Comparison of ENCODE assay signal across 24 cellular contexts in genomic region chr6:87180105-87180504, GRCh38. TPM values are rescaled to one million over a fixed set of nuclear protein-coding genes. Genes with fewer than 3 reads are reported as not detected.
A peak's percentile ranks its signal among the peaks of the same experiment; 100 is the strongest.
DNase-seq lines count a peak whose midpoint lies in the region; ATAC-seq lines count a peak whose summit lies in the region.
"Had no signal": no experiment of that assay in that cellular context is flagged by ENCODE, and none has a peak within 500 bp of the region (broad histone marks: within the 10 kb centered on the region; RNA-seq: fewer than 3 reads in every experiment).

No MANE protein-coding gene starts in this region.

- intact Hi-C loops in activated CD4-positive, alpha-beta T cell treated with anti-CD3 and anti-CD28 coated beads, Interleukin-2, amount 10 ng/mL, durations not matched to agents 24 days and 14 days (cut with micrococcal nuclease) = no loop called here
- intact Hi-C loops in activated T-helper 2 cell treated with anti-CD3 and anti-CD28 coated beads, Interferon-gamma antibody, Interleukin-2, Interleukin-4, amounts not matched to agents 10 μg/mL and 5 μg/mL and 100 μg/mL, durations not matched to agents 14 hours and 24 hours and 36 hours (cut with micrococcal nuclease) = no loop called here

- peak overlapping the region; percentile 87 for H3K27ac Mint-ChIP-seq in activated CD4-positive, alpha-beta T cell treated with anti-CD3 and anti-CD28 coated beads, Interleukin-2, amount 10 ng/mL, durations not matched to agents 24 days and 14 days
- H3K27ac Mint-ChIP-seq in activated T-helper 2 cell treated with anti-CD3 and anti-CD28 coated beads, Interferon-gamma antibody, Interleukin-2, Interleukin-4, amounts not matched to agents 10 μg/mL and 5 μg/mL and 100 μg/mL, durations not matched to agents 14 hours and 24 hours and 36 hours = peak overlapping the region; percentile 29
- peak overlapping the region; percentile 33 for H3K27ac Mint-ChIP-seq in memory B cell
- H3K27ac Mint-ChIP-seq: dendritic cell treated with granulocyte-macrophage colony-stimulating factor and Interleukin-4, amounts not matched to agents 40 ng/mL and 50 ng/mL, for 4 days had no signal

- no peaks in the 10 kb centered on the region for H3K27me3 Mint-ChIP-seq in activated CD4-positive, alpha-beta T cell treated with anti-CD3 and anti-CD28 coated beads, Interleukin-2, amount 10 ng/mL, durations not matched to agents 24 days and 14 days
- H3K27me3 Mint-ChIP-seq in activated T-helper 2 cell treated with anti-CD3 and anti-CD28 coated beads, Interferon-gamma antibody, Interleukin-2, Interleukin-4, amounts not matched to agents 10 μg/mL and 5 μg/mL and 100 μg/mL, durations not matched to agents 14 hours and 24 hours and 36 hours (ENCODE audit: low read depth) = no peaks in the 10 kb centered on the region
- H3K27me3 Mint-ChIP-seq in memory B cell = no peaks in the 10 kb centered on the region
- H3K27me3 Mint-ChIP-seq: dendritic cell treated with granulocyte-macrophage colony-stimulating factor and Interleukin-4, amounts not matched to agents 40 ng/mL and 50 ng/mL, for 4 days; naive thymus-derived CD4-positive, alpha-beta T cell had no signal

- DNase-seq in activated CD4-positive, alpha-beta T cell treated with anti-CD3 and anti-CD28 coated beads, Interleukin-2, amount 10 ng/mL, durations not matched to agents 24 days and 14 days = no peak
- no peak for DNase-seq in activated CD4-positive, alpha-beta T cell treated with anti-CD3 and anti-CD28 coated beads for 4 hours
- no peak for DNase-seq in activated T-helper 2 cell treated with anti-CD3 and anti-CD28 coated beads, Interferon-gamma antibody, Interleukin-2, Interleukin-4, amounts not matched to agents 10 μg/mL and 5 μg/mL and 100 μg/mL, durations not matched to agents 14 hours and 24 hours and 36 hours (ENCODE audit: low spot score)
- DNase-seq in memory B cell (ENCODE audit: low spot score in 2 of 2) = no peak
- no peak for DNase-seq in RPMI8226
- DNase-seq in NCI-H69 (lab: John Stamatoyannopoulos, UW) = no peak
- no peak for DNase-seq in mesenteric fat pad (ENCODE audit: low spot score)
- DNase-seq: activated CD4-positive, alpha-beta T cell treated with anti-CD3 and anti-CD28 coated beads, Interleukin-2, amount 50 U/mL, for 4 hours; adrenal gland; BE2C; EL; foreskin keratinocyte; kidney glomerular epithelial cell; MV-4-11; naive thymus-derived CD4-positive, alpha-beta T cell; NCI-H2029; NCI-H345; PC-3; posterior cingulate gyrus; SHP77 treated with DMSO at 0.1 percent for 48 hours; sigmoid colon; testis had no signal

- H3K4me3 Mint-ChIP-seq in activated CD4-positive, alpha-beta T cell treated with anti-CD3 and anti-CD28 coated beads, Interleukin-2, amount 10 ng/mL, durations not matched to agents 24 days and 14 days = no peak overlapping the region
- no peak overlapping the region for H3K4me3 Mint-ChIP-seq in activated T-helper 2 cell treated with anti-CD3 and anti-CD28 coated beads, Interferon-gamma antibody, Interleukin-2, Interleukin-4, amounts not matched to agents 10 μg/mL and 5 μg/mL and 100 μg/mL, durations not matched to agents 14 hours and 24 hours and 36 hours (ENCODE audit: low read depth)
- no peak overlapping the region for H3K4me3 Mint-ChIP-seq in memory B cell
- H3K4me3 Mint-ChIP-seq: dendritic cell treated with granulocyte-macrophage colony-stimulating factor and Interleukin-4, amounts not matched to agents 40 ng/mL and 50 ng/mL, for 4 days had no signal

- H3K9me3 Mint-ChIP-seq in activated CD4-positive, alpha-beta T cell treated with anti-CD3 and anti-CD28 coated beads, Interleukin-2, amount 10 ng/mL, durations not matched to agents 24 days and 14 days = peaks cover 10% of the 10 kb centered on the region
- H3K9me3 Mint-ChIP-seq in activated T-helper 2 cell treated with anti-CD3 and anti-CD28 coated beads, Interferon-gamma antibody, Interleukin-2, Interleukin-4, amounts not matched to agents 10 μg/mL and 5 μg/mL and 100 μg/mL, durations not matched to agents 14 hours and 24 hours and 36 hours = peaks cover 3% of the 10 kb centered on the region
- no peaks in the 10 kb centered on the region for H3K9me3 Mint-ChIP-seq in memory B cell
- H3K9me3 Mint-ChIP-seq: dendritic cell treated with granulocyte-macrophage colony-stimulating factor and Interleukin-4, amounts not matched to agents 40 ng/mL and 50 ng/mL, for 4 days; naive thymus-derived CD4-positive, alpha-beta T cell had no signal

- peak; percentile 47 for ATAC-seq in GM19455 (IDR thresholded peaks at IDR 0.05; ENCODE audit: unreplicated experiment)
- no peak for ATAC-seq in memory B cell (ENCODE audit: low read depth)
- ATAC-seq: foreskin keratinocyte; naive thymus-derived CD4-positive, alpha-beta T cell; PC-3 had no signal

- peaks cover 69% of the 10 kb centered on the region for H3K36me3 Mint-ChIP-seq in activated CD4-positive, alpha-beta T cell treated with anti-CD3 and anti-CD28 coated beads, Interleukin-2, amount 10 ng/mL, durations not matched to agents 24 days and 14 days (ENCODE audit: low read depth)
- peaks cover 82% of the 10 kb centered on the region for H3K36me3 Mint-ChIP-seq in activated T-helper 2 cell treated with anti-CD3 and anti-CD28 coated beads, Interferon-gamma antibody, Interleukin-2, Interleukin-4, amounts not matched to agents 10 μg/mL and 5 μg/mL and 100 μg/mL, durations not matched to agents 14 hours and 24 hours and 36 hours (ENCODE audit: low read depth)
- H3K36me3 Mint-ChIP-seq in memory B cell = peaks cover 25% of the 10 kb centered on the region

- peaks cover 60% of the 10 kb centered on the region for H3K4me1 Mint-ChIP-seq in activated CD4-positive, alpha-beta T cell treated with anti-CD3 and anti-CD28 coated beads, Interleukin-2, amount 10 ng/mL, durations not matched to agents 24 days and 14 days
- H3K4me1 Mint-ChIP-seq in activated T-helper 2 cell treated with anti-CD3 and anti-CD28 coated beads, Interferon-gamma antibody, Interleukin-2, Interleukin-4, amounts not matched to agents 10 μg/mL and 5 μg/mL and 100 μg/mL, durations not matched to agents 14 hours and 24 hours and 36 hours (ENCODE audit: low read depth) = peaks cover 64% of the 10 kb centered on the region
- H3K4me1 Mint-ChIP-seq in memory B cell = peaks cover 49% of the 10 kb centered on the region

RNA-seq across cellular contexts. Expression of gene ZNF292, which starts 24.7 kb away (rescaled TPM):
- total RNA-seq in activated CD4-positive, alpha-beta T cell treated with anti-CD3 and anti-CD28 coated beads, Interleukin-2, amount 10 ng/mL, durations not matched to agents 24 days and 14 days = 61.2 and 63.7 TPM in 2 replicates
- total RNA-seq in activated T-helper 2 cell treated with anti-CD3 and anti-CD28 coated beads, Interferon-gamma antibody, Interleukin-2, Interleukin-4, amounts not matched to agents 10 μg/mL and 5 μg/mL and 100 μg/mL, durations not matched to agents 14 hours and 24 hours and 36 hours = 56.2 and 62.7 TPM in 2 replicates
- 30.4 TPM for total RNA-seq in mesenteric fat pad

Comparison
In these comparisons a context has a peak if more than half of its experiments do, and no peak if none do; other contexts are left out.
1. H3K27ac Mint-ChIP-seq: peak in every context shown above with its lines; median percentile 87 in activated CD4-positive, alpha-beta T cell treated with anti-CD3 and anti-CD28 coated beads, Interleukin-2, amount 10 ng/mL, durations not matched to agents 24 days and 14 days; 33 in memory B cell; 29 in activated T-helper 2 cell treated with anti-CD3 and anti-CD28 coated beads, Interferon-gamma antibody, Interleukin-2, Interleukin-4, amounts not matched to agents 10 μg/mL and 5 μg/mL and 100 μg/mL, durations not matched to agents 14 hours and 24 hours and 36 hours.